In the genomic region with DNA sequence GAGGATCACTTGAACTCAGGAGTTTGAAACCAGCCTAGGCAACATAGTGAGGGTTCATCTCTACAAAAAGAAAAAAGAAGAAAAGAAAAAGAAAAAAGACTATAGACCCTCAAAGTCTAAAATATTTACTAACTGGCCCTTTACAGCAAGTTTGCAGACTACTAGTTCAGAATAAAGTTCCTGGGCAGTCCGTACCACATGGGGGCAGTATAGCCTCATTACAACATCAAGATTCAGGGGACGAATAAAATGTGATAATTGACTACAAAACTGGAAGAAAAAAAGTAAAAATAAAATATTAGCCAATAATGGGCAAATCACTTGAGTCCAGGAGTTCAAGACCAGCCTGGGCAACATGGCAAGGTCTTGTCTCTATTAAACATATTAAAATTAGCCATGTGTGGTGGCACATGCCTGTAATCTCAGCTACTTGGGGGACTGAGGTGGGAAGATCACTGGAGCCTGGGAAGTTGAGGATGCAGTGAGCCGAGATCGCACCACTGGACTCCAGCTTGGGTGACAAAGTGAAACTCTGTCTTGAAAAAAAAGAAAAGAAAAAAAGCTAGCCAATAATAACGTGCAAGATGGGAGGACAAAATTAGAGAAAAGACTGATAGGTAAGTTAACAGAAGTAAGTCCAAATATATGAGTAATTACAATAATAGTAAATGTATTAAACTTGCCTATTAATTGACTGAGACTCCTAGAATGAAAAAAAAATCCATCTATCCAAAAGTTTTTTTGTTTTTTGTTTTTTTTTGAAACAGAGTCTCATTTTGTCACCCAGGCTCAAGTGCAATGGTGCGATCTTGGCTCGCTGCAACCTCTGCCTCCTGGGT, we compare ENCODE assay signal across 8 cellular contexts.
DNase-seq lines count a peak whose midpoint lies in the region; ATAC-seq and TF ChIP-seq lines count a peak whose summit lies in the region.

No MANE protein-coding gene starts in this region.

- peaks cover 10% of the 10 kb centered on the region for H3K9me3 Mint-ChIP-seq in stimulated activated memory B cell treated with anti-CD40 and anti-IgM and Interleukin-4, amounts not matched to agents 10 μg/mL and 1 μg/mL and 100 μg/mL, for 72 hours

- peak; percentile 29 to 61 (median 51) for TF ChIP-seq CTCF in adrenal gland (IDR thresholded peaks at IDR 0.05)
- TF ChIP-seq CTCF in lower lobe of right lung (IDR thresholded peaks at IDR 0.05), result peak; percentile 62
- peak in 5 of 6 experiments; percentile 16 to 53 (median 44) for TF ChIP-seq CTCF in upper lobe of left lung (IDR thresholded peaks at IDR 0.05)

- H3K9me3 ChIP-seq in adrenal gland (replicated peaks in 1 of 3) (peaks cover 0 to 5% (median 0%) of the 10 kb centered on the region in 3 donors), lower lobe of right lung (peaks cover 4% of the 10 kb centered on the region), upper lobe of left lung (peaks cover 0 to 11% (median 7%) of the 10 kb centered on the region in 4 donors)

- H3K36me3 ChIP-seq in adrenal gland (replicated peaks in 1 of 2) (no peaks in the 10 kb centered on the region), lower lobe of right lung (no peaks in the 10 kb centered on the region), upper lobe of left lung (no peaks in the 10 kb centered on the region)

- ATAC-seq in lower lobe of right lung (no peak), upper lobe of left lung (ENCODE audit: low FRiP score in 2 of 2) (no peak), HG03521 (IDR thresholded peaks at IDR 0.05; ENCODE audit: unreplicated experiment) (no peak)
- no peak for ATAC-seq in stimulated activated memory B cell treated with anti-CD40 and anti-IgM and Interleukin-4, amounts not matched to agents 10 μg/mL and 1 μg/mL and 100 μg/mL, for 72 hours

- no peak overlapping the region for H3K27ac ChIP-seq in adrenal gland
- H3K27ac ChIP-seq in lower lobe of right lung, result no peak overlapping the region
- no peak overlapping the region for H3K27ac ChIP-seq in upper lobe of left lung

- H3K36me3 Mint-ChIP-seq in stimulated activated memory B cell treated with anti-CD40 and anti-IgM and Interleukin-4, amounts not matched to agents 10 μg/mL and 1 μg/mL and 100 μg/mL, for 72 hours, result peaks cover 6% of the 10 kb centered on the region

- no peak overlapping the region for H3K27ac Mint-ChIP-seq in stimulated activated memory B cell treated with anti-CD40 and anti-IgM and Interleukin-4, amounts not matched to agents 10 μg/mL and 1 μg/mL and 100 μg/mL, for 72 hours

- no peak overlapping the region for H3K4me3 Mint-ChIP-seq in stimulated activated memory B cell treated with anti-CD40 and anti-IgM and Interleukin-4, amounts not matched to agents 10 μg/mL and 1 μg/mL and 100 μg/mL, for 72 hours

- H3K4me3 ChIP-seq in adrenal gland (no peak overlapping the region), lower lobe of right lung (no peak overlapping the region), upper lobe of left lung (no peak overlapping the region)

- no peak for TF ChIP-seq POLR2A in adrenal gland (IDR thresholded peaks at IDR 0.05)
- no peak for TF ChIP-seq POLR2A in upper lobe of left lung (IDR thresholded peaks at IDR 0.05)

- no peaks in the 10 kb centered on the region for H3K4me1 ChIP-seq in adrenal gland (replicated peaks in 1 of 2)
- H3K4me1 ChIP-seq in lower lobe of right lung, result no peaks in the 10 kb centered on the region
- H3K4me1 ChIP-seq in upper lobe of left lung, result no peaks in the 10 kb centered on the region

- peaks cover 7% of the 10 kb centered on the region for H3K27me3 ChIP-seq in adrenal gland
- H3K27me3 ChIP-seq in lower lobe of right lung (ENCODE audit: low read depth), result peaks cover 7% of the 10 kb centered on the region
- H3K27me3 ChIP-seq in upper lobe of left lung, result no peaks in the 10 kb centered on the region

- intact Hi-C loops in adrenal gland (cut with DNase I), result no loop called here
- intact Hi-C loops in lower lobe of right lung (cut with DNase I), result no loop called here

- DNase-seq in CD1c-positive myeloid dendritic cell (ENCODE audit: extremely low spot score) (peak; percentile 51), HT-29 (ENCODE audit: low spot score) (peak; percentile 55), RPMI7951 (ENCODE audit: low read depth) (peak; percentile 48), adrenal gland (peak in 6 of 7 donors; percentile 31 to 72 (median 53)), lower lobe of right lung (peak; percentile 7), upper lobe of left lung (no peak)

- TF ChIP-seq EP300 in upper lobe of left lung (IDR thresholded peaks at IDR 0.05), result no peak

- no peaks in the 10 kb centered on the region for H3K4me1 Mint-ChIP-seq in stimulated activated memory B cell treated with anti-CD40 and anti-IgM and Interleukin-4, amounts not matched to agents 10 μg/mL and 1 μg/mL and 100 μg/mL, for 72 hours

- peaks cover 69% of the 10 kb centered on the region for H3K27me3 Mint-ChIP-seq in stimulated activated memory B cell treated with anti-CD40 and anti-IgM and Interleukin-4, amounts not matched to agents 10 μg/mL and 1 μg/mL and 100 μg/mL, for 72 hours

- WGBS in adrenal gland, 4 donors, result 59 to 66% (median 63%) methylated on average over 7 of the region's 7 CpGs
- 61 to 69% methylated on average over 7 of the region's 7 CpGs for WGBS in upper lobe of left lung, 2 donors

Comparison
In these comparisons a context has a peak if more than half of its experiments do, and no peak if none do; other contexts are left out.
1. DNase-seq: peak in CD1c-positive myeloid dendritic cell (single experiment), HT-29 (single experiment), RPMI7951 (single experiment), adrenal gland (6 of 7) and lower lobe of right lung (single experiment); none in upper lobe of left lung (0 of 2).
2. Peak in every context shown above with its lines, with median percentiles within 50 percentile points of each other: CTCF ChIP-seq.